22 cellular contexts compared by ENCODE assay signal in the genomic region with DNA sequence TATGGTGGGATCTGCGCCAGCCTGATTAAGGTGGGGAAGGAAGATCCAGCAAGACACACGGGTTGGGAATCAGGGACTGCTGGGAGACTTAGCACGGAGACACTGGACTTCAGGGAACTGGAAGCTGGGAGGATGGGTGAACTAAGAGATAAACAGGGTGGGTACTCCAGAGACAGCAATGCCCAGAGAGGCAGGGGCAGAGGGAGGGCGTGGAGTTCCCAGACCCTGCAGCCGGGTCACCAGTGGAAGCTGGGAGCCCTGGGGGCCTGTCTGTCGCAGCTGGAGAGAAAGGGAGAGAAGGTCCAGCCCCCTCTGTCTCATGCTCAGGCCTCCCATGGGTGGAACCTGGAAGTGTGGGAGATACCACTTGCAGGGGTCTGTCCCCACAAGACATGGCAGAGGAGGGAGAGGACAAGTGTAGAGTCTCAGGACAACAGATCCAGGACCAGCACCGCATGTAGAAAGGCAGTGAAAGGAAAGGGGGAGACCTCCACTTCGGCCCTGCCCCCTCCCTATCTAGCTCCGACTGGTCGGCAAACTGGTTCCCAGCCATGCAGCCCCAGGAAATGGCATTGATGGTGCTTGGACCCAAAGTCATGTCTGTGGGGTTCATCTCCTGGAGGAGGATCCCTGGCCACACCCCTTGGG. TPM values are rescaled to one million over a fixed set of nuclear protein-coding genes. Genes with fewer than 3 reads are reported as not detected.
DNase-seq lines count a peak whose midpoint lies in the region; ATAC-seq and TF ChIP-seq lines count a peak whose summit lies in the region.
"Had no signal": no experiment of that assay in that cellular context is flagged by ENCODE, and none has a peak within 500 bp of the region (broad histone marks: within the 10 kb centered on the region; RNA-seq: fewer than 3 reads in every experiment).

No MANE protein-coding gene starts in this region.

- H3K9me2 ChIP-seq in OCI-LY7 (ENCODE audit: insufficient read depth, low read length): no peaks in the 10 kb centered on the region

- peaks cover 0 to 26% (median 0%) of the 10 kb centered on the region in 4 donors for H3K27me3 ChIP-seq in esophagus muscularis mucosa
- H3K27me3 ChIP-seq in CD8-positive, alpha-beta T cell (ENCODE audit: insufficient read depth, low read length): no peaks in the 10 kb centered on the region

- CTCF ChIA-PET in OCI-LY7 (lab: Charles Lee; ENCODE audit: unreplicated experiment): interaction anchor here (0.6 kb wide), 1 partner anchor 84 kb away, joined by 3 read pairs; no protein-coding TSS in a partner anchor
- CTCF ChIA-PET in CD8-positive, alpha-beta T cell (lab: Charles Lee): interaction anchor here (1.0 to 2.9 kb wide), 5 partner anchors 11 to 215 kb away, joined by 3 to 34 read pairs (median 10); no protein-coding TSS in a partner anchor

- TF ChIP-seq CTCF in OCI-LY7 (conservative IDR thresholded peaks at IDR 0.05; ENCODE audit: low read length) (no peak), esophagus muscularis mucosa (IDR thresholded peaks at IDR 0.05) (no peak)
- no peak for TF ChIP-seq CTCF in CD8-positive, alpha-beta T cell (IDR thresholded peaks at IDR 0.05)

- peaks cover 6 to 13% (median 8%) of the 10 kb centered on the region in 3 donors for H3K9me3 Mint-ChIP-seq in IgD-negative memory B cell
- peaks cover 4% of the 10 kb centered on the region for H3K9me3 Mint-ChIP-seq in CD8-positive, alpha-beta T cell

- H3K9me3 ChIP-seq in OCI-LY7 (ENCODE audit: low read length): peaks cover 11% of the 10 kb centered on the region; the same call in 1 of the 2 replicates
- H3K9me3 ChIP-seq in esophagus muscularis mucosa: peaks cover 0 to 10% (median 0%) of the 10 kb centered on the region in 4 donors
- no peaks in the 10 kb centered on the region for H3K9me3 ChIP-seq in CD8-positive, alpha-beta T cell (ENCODE audit: low read length)

- POLR2A ChIA-PET in OCI-LY7 (lab: Charles Lee): interaction anchor here (0.6 kb wide), 1 partner anchor 131 kb away, joined by 4 read pairs; a partner anchor contains a TSS
- POLR2A ChIA-PET in CD8-positive, alpha-beta T cell (lab: Charles Lee): interaction anchor here (0.6 kb wide), 1 partner anchor 480 kb away, joined by 4 read pairs; no protein-coding TSS in a partner anchor

- peak overlapping the region; percentile 87 to 94 (median 91) for H3K27ac Mint-ChIP-seq in IgD-negative memory B cell
- H3K27ac Mint-ChIP-seq in CD8-positive, alpha-beta T cell: no peak overlapping the region

- no peak for TF ChIP-seq EP300 in esophagus muscularis mucosa (IDR thresholded peaks at IDR 0.05)

- peaks cover 12% of the 10 kb centered on the region for H3K36me3 Mint-ChIP-seq in IgD-negative memory B cell
- no peaks in the 10 kb centered on the region for H3K36me3 Mint-ChIP-seq in CD8-positive, alpha-beta T cell

- H3K4me1 ChIP-seq in OCI-LY7 (ENCODE audit: insufficient read depth, low read length, poor library complexity, severe bottlenecking): peaks cover 72% of the 10 kb centered on the region
- H3K4me1 ChIP-seq in esophagus muscularis mucosa: peaks cover 6 to 20% (median 19%) of the 10 kb centered on the region in 4 donors
- peaks cover 7% of the 10 kb centered on the region for H3K4me1 ChIP-seq in CD8-positive, alpha-beta T cell (ENCODE audit: insufficient read depth, low read length)

- peak; percentile 57 for DNase-seq in OCI-LY7 (ENCODE audit: low spot score)
- DNase-seq in esophagus muscularis mucosa (ENCODE audit: extremely low spot score): peak; percentile 89
- DNase-seq in CD8-positive, alpha-beta T cell: no peak
- no peak for DNase-seq in cardiac septum (ENCODE audit: low spot score)
- DNase-seq: Calu3; CD8-positive, alpha-beta memory T cell; DMS79 treated with DMSO at 0.1 percent for 48 hours; MV-4-11; NCI-H1105; NCI-H1436 treated with DMSO at 0.1 percent for 48 hours; NCI-H187 treated with DMSO at 0.1 percent for 48 hours; NCI-H524; NCI-H748 treated with DMSO at 0.1 percent for 48 hours; Right ventricle myocardium superior; T-helper 1 cell had no signal

- no peaks in the 10 kb centered on the region for H4K20me1 ChIP-seq in OCI-LY7 (ENCODE audit: insufficient read depth, low read length)

- H3K27me3 Mint-ChIP-seq in IgD-negative memory B cell: peaks cover 8% of the 10 kb centered on the region
- peaks cover 47% of the 10 kb centered on the region for H3K27me3 Mint-ChIP-seq in CD8-positive, alpha-beta T cell (ENCODE audit: low read depth)

- H3K27ac ChIP-seq in OCI-LY7 (ENCODE audit: low read depth, low read length, poor library complexity, severe bottlenecking) (peak overlapping the region; percentile 96), esophagus muscularis mucosa (replicated peaks in 1 of 4) (no peak overlapping the region)
- H3K27ac ChIP-seq in CD8-positive, alpha-beta T cell (ENCODE audit: low read depth, low read length): no peak overlapping the region
- H3K27ac ChIP-seq: C4-2B, HL-60 had no signal

- 72% methylated on average over 10 of the region's 10 CpGs for WGBS in esophagus muscularis mucosa

- no TSS peak for BruUV-seq in OCI-LY7 (replicated peaks; lab: Mats Ljungman, UMichigan)

- H3K36me3 ChIP-seq in OCI-LY7 (ENCODE audit: insufficient read depth, low read length): no peaks in the 10 kb centered on the region; the same call in 1 of the 2 replicates
- H3K36me3 ChIP-seq in esophagus muscularis mucosa: no peaks in the 10 kb centered on the region
- no peaks in the 10 kb centered on the region for H3K36me3 ChIP-seq in CD8-positive, alpha-beta T cell (ENCODE audit: insufficient read depth, low read length)

- peak overlapping the region in 3 of 4 donors; percentile 77 to 93 (median 92) for H3K4me3 Mint-ChIP-seq in IgD-negative memory B cell
- no peak overlapping the region for H3K4me3 Mint-ChIP-seq in CD8-positive, alpha-beta T cell
- H3K4me3 Mint-ChIP-seq: CD8-positive, alpha-beta memory T cell had no signal

- no peaks in the 10 kb centered on the region for H3K79me2 ChIP-seq in OCI-LY7 (ENCODE audit: insufficient read depth, low read depth, low read length)

- H3K4me3 ChIP-seq in OCI-LY7 (ENCODE audit: low read depth, low read length, poor library complexity, severe bottlenecking) (peak overlapping the region; percentile 61), esophagus muscularis mucosa (no peak overlapping the region)
- H3K4me3 ChIP-seq in CD8-positive, alpha-beta T cell (ENCODE audit: low read depth, low read length): no peak overlapping the region

- H3K4me2 ChIP-seq in OCI-LY7 (ENCODE audit: low read length): peak overlapping the region; percentile 86

- ATAC-seq in HG03457 (IDR thresholded peaks at IDR 0.05; ENCODE audit: unreplicated experiment) (no peak), GM18505 (IDR thresholded peaks at IDR 0.05; ENCODE audit: unreplicated experiment) (no peak)
- no peak for ATAC-seq in CD8-positive, alpha-beta T cell
- ATAC-seq: HCT116 had no signal

- H2AFZ ChIP-seq in OCI-LY7 (ENCODE audit: low read length): peak overlapping the region; percentile 28; the same call in 1 of the 2 replicates

- peaks cover 35 to 59% (median 45%) of the 10 kb centered on the region in 3 donors for H3K4me1 Mint-ChIP-seq in IgD-negative memory B cell
- H3K4me1 Mint-ChIP-seq in CD8-positive, alpha-beta T cell (ENCODE audit: low read depth): peaks cover 9% of the 10 kb centered on the region

- intact Hi-C loops in OCI-LY7 (cut with micrococcal nuclease; ENCODE audit: unreplicated experiment) (loop anchor here (5.0 to 10.0 kb wide), 4 partner anchors 188 to 1024 kb away; a partner anchor contains a TSS), esophagus muscularis mucosa (cut with DNase I) (no loop called here), cardiac septum (cut with DNase I) (no loop called here)
- intact Hi-C loops in CD8-positive, alpha-beta T cell (cut with DNase I, micrococcal nuclease): loop anchor here in 1 of 2 experiments (5.0 kb wide), 1 partner anchor 201 kb away; no protein-coding TSS in a partner anchor

- no peak for TF ChIP-seq POLR2A in esophagus muscularis mucosa (IDR thresholded peaks at IDR 0.05; ENCODE audit: low read depth)
- no peak for TF ChIP-seq POLR2A in GM18505 (IDR thresholded peaks at IDR 0.05; ENCODE audit: borderline replicate concordance, extremely low read depth, insufficient read depth, insufficient read length)

RNA-seq across cellular contexts. Expression of a gene that starts 44.4 kb away (rescaled TPM):
- 0.11 TPM for polyA plus RNA-seq in IgD-negative memory B cell
- not detected in 2 replicates for total RNA-seq in OCI-LY7 (2014; rRNA removed; shearing (Covaris generic))
- total RNA-seq in OCI-LY7 (2022): not detected in 2 replicates
- under 1 TPM in 3 of 4 donors, not detected in 1; 0.23 to 0.45 (median 0.33) TPM for total RNA-seq in esophagus muscularis mucosa
- not detected for total RNA-seq in CD8-positive, alpha-beta T cell
- 0.43 TPM for total RNA-seq in cardiac septum
- total RNA-seq: A673; CD8-positive, alpha-beta memory T cell; Right ventricle myocardium superior had no signal
- polyA plus RNA-seq: CD8-positive, alpha-beta memory T cell had no signal

Comparison
In these comparisons a context has a peak if more than half of its experiments do, and no peak if none do; other contexts are left out.
1. DNase-seq: peak in OCI-LY7 (single experiment) and esophagus muscularis mucosa (single experiment); none in CD8-positive, alpha-beta T cell (0 of 7) and cardiac septum (single experiment).